ENCODE assay signal across 8 cellular contexts in the genomic region with DNA sequence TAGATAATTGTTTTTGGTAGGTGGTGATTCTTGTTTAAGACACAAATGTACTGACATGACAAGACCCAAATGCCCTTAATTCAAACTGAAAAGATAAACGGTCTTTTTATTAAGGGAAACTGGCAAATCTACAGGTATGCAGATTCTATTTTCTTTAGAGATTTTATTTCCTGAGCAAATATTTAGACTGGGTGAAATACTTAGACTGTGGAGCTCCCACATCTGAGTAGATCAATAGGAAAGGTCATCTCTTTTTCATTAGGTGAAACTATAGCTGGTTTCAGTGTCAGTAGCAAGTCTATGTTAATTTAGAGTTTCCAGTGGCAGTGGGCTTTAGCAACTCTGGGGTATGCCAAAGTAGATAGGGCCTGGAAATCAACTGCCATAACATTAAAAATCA.
"Had no signal": no experiment of that assay in that cellular context is flagged by ENCODE, and none has a peak within 500 bp of the region (broad histone marks: within the 10 kb centered on the region; RNA-seq: fewer than 3 reads in every experiment).

No MANE protein-coding gene starts in this region.

- H3K4me3 ChIP-seq: GM23338, K562 had no signal

- DNase-seq: H9, HCEC 1CT, HFFc6, IMR-90, KG1 had no signal

- H2AFZ ChIP-seq: GM23338 had no signal

- H3K27ac ChIP-seq: HL-60 had no signal

- H3K4me2 ChIP-seq: GM23338 had no signal

- ATAC-seq: GM23338, K562 had no signal
